In the genomic region with DNA sequence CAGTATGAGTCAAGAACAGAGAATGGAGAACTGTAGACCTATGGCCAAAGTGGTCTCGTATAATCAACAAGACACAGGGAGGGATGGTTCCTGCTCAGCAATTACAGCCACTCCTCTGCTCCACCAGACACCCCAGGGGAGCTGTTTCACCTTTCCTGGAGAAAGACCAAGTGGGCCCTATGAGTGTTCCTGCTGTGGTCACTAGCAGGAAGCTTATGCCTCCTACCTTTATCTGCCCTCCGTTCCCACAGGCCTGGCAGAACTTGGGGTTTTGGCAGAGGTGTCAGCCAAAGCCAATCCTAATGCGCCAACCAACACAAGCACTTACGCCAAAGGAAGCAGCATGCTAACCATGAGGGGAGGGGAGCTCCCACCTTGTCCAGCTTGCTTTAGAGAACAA, we compare ENCODE assay signal across 13 cellular contexts. TPM values are rescaled to one million over a fixed set of nuclear protein-coding genes. Genes with fewer than 3 reads are reported as not detected.
DNase-seq lines count a peak whose midpoint lies in the region; ATAC-seq and TF ChIP-seq lines count a peak whose summit lies in the region.
"Had no signal": no experiment of that assay in that cellular context is flagged by ENCODE, and none has a peak within 500 bp of the region (broad histone marks: within the 10 kb centered on the region; RNA-seq: fewer than 3 reads in every experiment).

No MANE protein-coding gene starts in this region.

- H3K36me3 ChIP-seq in HEK293 (ENCODE audit: control insufficient read depth in 2 of 2, insufficient read depth in 1 of 2, low read length in 2 of 2) (peaks cover 0 to 40% of the 10 kb centered on the region in 2 experiments), mammary epithelial cell (ENCODE audit: insufficient read depth, low read length) (peaks cover 7% of the 10 kb centered on the region)

- peak; percentile 81 for DNase-seq in OCI-M1 (lab: John Stamatoyannopoulos, UW)
- DNase-seq in mammary epithelial cell = peak; percentile 76
- no peak for DNase-seq in amniotic stem cell (lab: John Stamatoyannopoulos, UW)
- DNase-seq in sciatic nerve (ENCODE audit: low spot score) = no peak
- no peak for DNase-seq in DMS 273 treated with DMSO at 0.1 percent for 48 hours (lab: John Stamatoyannopoulos, UW)
- DNase-seq: activated CD8-positive, alpha-beta memory T cell treated with anti-CD3 and anti-CD28 coated beads for 24 hours; MV-4-11; NCI-H774; stimulated activated CD4-positive, alpha-beta T cell treated with anti-CD3 and anti-CD28 coated beads, Interleukin-4, amount 100 ng/mL, for 24 hours had no signal

- WGBS in mammary epithelial cell (ENCODE audit: low coverage, missing lambda C conversion rate) = 42% methylated on average over 4 of the region's 4 CpGs

- CTCF ChIA-PET in HEK293 (lab: Yijun Ruan, JAX) (interaction anchor here (0.6 to 0.7 kb wide), 2 partner anchors 92 to 760 kb away, joined by 3 to 4 read pairs; no protein-coding TSS in a partner anchor), mammary epithelial cell (lab: Charles Lee; ENCODE audit: low non-redundant PET) (interaction anchor here (0.6 kb wide), 1 partner anchor 381 kb away, joined by 8 read pairs; no protein-coding TSS in a partner anchor)

- H3K4me3 Mint-ChIP-seq in nephron = no peak overlapping the region
- H3K4me3 Mint-ChIP-seq: CD4-positive, CD25-positive, alpha-beta regulatory T cell had no signal

- H2AFZ ChIP-seq in mammary epithelial cell (ENCODE audit: low read depth, low read length) = no peak overlapping the region

- peaks cover 28% of the 10 kb centered on the region for H3K79me2 ChIP-seq in mammary epithelial cell (ENCODE audit: insufficient read depth, low read length)

- no peak overlapping the region for H3K4me3 ChIP-seq in HEK293 (ENCODE audit: low read depth, low read length)
- no peak overlapping the region for H3K4me3 ChIP-seq in mammary epithelial cell (replicated peaks in 1 of 3; ENCODE audit: insufficient read depth in 1 of 3, low read depth in 2 of 3, low read length in 3 of 3)

- peak overlapping the region; percentile 50 for H3K4me2 ChIP-seq in mammary epithelial cell (ENCODE audit: insufficient read depth, low read depth, low read length)

- no peaks in the 10 kb centered on the region for H4K20me1 ChIP-seq in mammary epithelial cell (ENCODE audit: insufficient read depth, low read length)

- H3K27me3 Mint-ChIP-seq in nephron (ENCODE audit: low read depth) = no peaks in the 10 kb centered on the region
- H3K27me3 Mint-ChIP-seq: CD4-positive, CD25-positive, alpha-beta regulatory T cell; progenitor cell of endocrine pancreas had no signal

- BruUV-seq in mammary epithelial cell (replicated peaks; lab: Mats Ljungman, UMichigan) = no TSS peak

- peak overlapping the region; percentile 62 to 97 (median 90) for H3K27ac Mint-ChIP-seq in nephron
- H3K27ac Mint-ChIP-seq: progenitor cell of endocrine pancreas had no signal

- H3K27ac ChIP-seq in HEK293 (ENCODE audit: extremely low read depth, low read depth, low read length) = no peak overlapping the region
- H3K27ac ChIP-seq in mammary epithelial cell (ENCODE audit: insufficient read depth, low read depth, low read length) = peak overlapping the region; percentile 11

- in situ Hi-C loops in mammary epithelial cell (cut with MboI; ENCODE audit: low sequenced_read_pairs in 2 of 2) = loop anchor here (25.0 kb wide), 1 partner anchor 370 kb away; no protein-coding TSS in a partner anchor

- ATAC-seq in sciatic nerve = no peak

- H3K4me1 ChIP-seq in HEK293 (ENCODE audit: control insufficient read depth, insufficient read depth, low read length) (no peaks in the 10 kb centered on the region), mammary epithelial cell (ENCODE audit: insufficient read depth, low read length) (peaks cover 68% of the 10 kb centered on the region)

- no peak for TF ChIP-seq CTCF in HEK293 (tag by site-specific recombination; IDR thresholded peaks at IDR 0.05)
- no peak for TF ChIP-seq CTCF in mammary epithelial cell (conservative IDR thresholded peaks at IDR 0.05 in 1 of 2, IDR thresholded peaks at IDR 0.05 in 1 of 2; ENCODE audit: extremely low read depth in 1 of 2, insufficient read depth in 1 of 2, low read depth in 1 of 2, low read length in 2 of 2)
- no peak for TF ChIP-seq CTCF in nephron (IDR thresholded peaks at IDR 0.05; ENCODE audit: unreplicated experiment in 3 of 3)

- peaks cover 57% of the 10 kb centered on the region for H3K4me1 Mint-ChIP-seq in nephron

- no peak overlapping the region for H3K9ac ChIP-seq in mammary epithelial cell (ENCODE audit: insufficient read depth, low read length)

- H3K9me3 ChIP-seq in HEK293 (ENCODE audit: control insufficient read depth, insufficient read depth, low read depth, low read length) (no peaks in the 10 kb centered on the region), mammary epithelial cell (replicated peaks; ENCODE audit: insufficient read depth, low read length) (no peaks in the 10 kb centered on the region)

- intact Hi-C loops in mammary epithelial cell (cut with micrococcal nuclease) (no loop called here), sciatic nerve (cut with DNase I) (no loop called here)

- dilution Hi-C loops in mammary epithelial cell (cut with HindIII; ENCODE audit: low sequenced_read_pairs) = no loop called here

- peaks cover 46% of the 10 kb centered on the region for H3K36me3 Mint-ChIP-seq in nephron (ENCODE audit: low read depth)

- H3K27me3 ChIP-seq in mammary epithelial cell (ENCODE audit: insufficient read depth, low read length) = no peaks in the 10 kb centered on the region

- POLR2A ChIA-PET in HEK293 (lab: Yijun Ruan, JAX) = no interaction called here

- H3K9me3 Mint-ChIP-seq in nephron = no peaks in the 10 kb centered on the region
- H3K9me3 Mint-ChIP-seq: CD4-positive, CD25-positive, alpha-beta regulatory T cell had no signal

TF ChIP-seq in HEK293, 187 proteins besides CTCF, POLR2A, EP300 and RAD21 (continues in another document):
- TF ChIP-seq ZNF175 (tag by site-specific recombination; IDR thresholded peaks at IDR 0.05) (no peak), ZNF19 (tag by site-specific recombination; IDR thresholded peaks at IDR 0.05; ENCODE audit: low read depth) (no peak), REPIN1 (tag by site-specific recombination; IDR thresholded peaks at IDR 0.05; ENCODE audit: low read depth) (no peak), ZNF302 (tag by site-specific recombination; IDR thresholded peaks at IDR 0.05; ENCODE audit: low read depth) (no peak), ZIC2 (tag by site-specific recombination; IDR thresholded peaks at IDR 0.05) (peak; percentile 64), TCF7L2 (IDR thresholded peaks at IDR 0.05; ENCODE audit: borderline replicate concordance, low read depth, low read length) (no peak), SALL2 (tag by site-specific recombination; IDR thresholded peaks at IDR 0.05; ENCODE audit: borderline replicate concordance) (no peak)
- TF ChIP-seq, protein P1, sequence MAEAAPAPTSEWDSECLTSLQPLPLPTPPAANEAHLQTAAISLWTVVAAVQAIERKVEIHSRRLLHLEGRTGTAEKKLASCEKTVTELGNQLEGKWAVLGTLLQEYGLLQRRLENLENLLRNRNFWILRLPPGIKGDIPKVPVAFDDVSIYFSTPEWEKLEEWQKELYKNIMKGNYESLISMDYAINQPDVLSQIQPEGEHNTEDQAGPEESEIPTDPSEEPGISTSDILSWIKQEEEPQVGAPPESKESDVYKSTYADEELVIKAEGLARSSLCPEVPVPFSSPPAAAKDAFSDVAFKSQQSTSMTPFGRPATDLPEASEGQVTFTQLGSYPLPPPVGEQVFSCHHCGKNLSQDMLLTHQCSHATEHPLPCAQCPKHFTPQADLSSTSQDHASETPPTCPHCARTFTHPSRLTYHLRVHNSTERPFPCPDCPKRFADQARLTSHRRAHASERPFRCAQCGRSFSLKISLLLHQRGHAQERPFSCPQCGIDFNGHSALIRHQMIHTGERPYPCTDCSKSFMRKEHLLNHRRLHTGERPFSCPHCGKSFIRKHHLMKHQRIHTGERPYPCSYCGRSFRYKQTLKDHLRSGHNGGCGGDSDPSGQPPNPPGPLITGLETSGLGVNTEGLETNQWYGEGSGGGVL (tag by site-specific recombination; IDR thresholded peaks at IDR 0.05) = no peak
- TF ChIP-seq, protein P2, sequence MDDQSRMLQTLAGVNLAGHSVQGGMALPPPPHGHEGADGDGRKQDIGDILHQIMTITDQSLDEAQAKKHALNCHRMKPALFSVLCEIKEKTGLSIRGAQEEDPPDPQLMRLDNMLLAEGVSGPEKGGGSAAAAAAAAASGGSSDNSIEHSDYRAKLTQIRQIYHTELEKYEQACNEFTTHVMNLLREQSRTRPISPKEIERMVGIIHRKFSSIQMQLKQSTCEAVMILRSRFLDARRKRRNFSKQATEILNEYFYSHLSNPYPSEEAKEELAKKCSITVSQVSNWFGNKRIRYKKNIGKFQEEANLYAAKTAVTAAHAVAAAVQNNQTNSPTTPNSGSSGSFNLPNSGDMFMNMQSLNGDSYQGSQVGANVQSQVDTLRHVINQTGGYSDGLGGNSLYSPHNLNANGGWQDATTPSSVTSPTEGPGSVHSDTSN (CRISPR knock-in tag; IDR thresholded peaks at IDR 0.05) = no peak
- TF ChIP-seq, protein P3, sequence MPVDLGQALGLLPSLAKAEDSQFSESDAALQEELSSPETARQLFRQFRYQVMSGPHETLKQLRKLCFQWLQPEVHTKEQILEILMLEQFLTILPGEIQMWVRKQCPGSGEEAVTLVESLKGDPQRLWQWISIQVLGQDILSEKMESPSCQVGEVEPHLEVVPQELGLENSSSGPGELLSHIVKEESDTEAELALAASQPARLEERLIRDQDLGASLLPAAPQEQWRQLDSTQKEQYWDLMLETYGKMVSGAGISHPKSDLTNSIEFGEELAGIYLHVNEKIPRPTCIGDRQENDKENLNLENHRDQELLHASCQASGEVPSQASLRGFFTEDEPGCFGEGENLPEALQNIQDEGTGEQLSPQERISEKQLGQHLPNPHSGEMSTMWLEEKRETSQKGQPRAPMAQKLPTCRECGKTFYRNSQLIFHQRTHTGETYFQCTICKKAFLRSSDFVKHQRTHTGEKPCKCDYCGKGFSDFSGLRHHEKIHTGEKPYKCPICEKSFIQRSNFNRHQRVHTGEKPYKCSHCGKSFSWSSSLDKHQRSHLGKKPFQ (tag by site-specific recombination; IDR thresholded peaks at IDR 0.05) = no peak

RNA-seq across cellular contexts. Expression of a gene that starts 31.2 kb away (rescaled TPM):
- total RNA-seq in mammary epithelial cell (100 to 1,000 TPM in 1 of 2 donors, 10 to 100 TPM in 1; 68.6 to 127 TPM), sciatic nerve (60.6 TPM)
- 152 TPM for polyA plus RNA-seq in mammary epithelial cell
- 213 TPM for polyA minus RNA-seq in mammary epithelial cell

Comparison
In these comparisons a context has a peak if more than half of its experiments do, and no peak if none do; other contexts are left out.
1. DNase-seq: peak in OCI-M1 (single experiment) and mammary epithelial cell (single experiment); none in amniotic stem cell (single experiment), sciatic nerve (single experiment) and DMS 273 treated with DMSO at 0.1 percent for 48 hours (single experiment).